Comparison of ENCODE assay signal across 12 cellular contexts in the genomic region with DNA sequence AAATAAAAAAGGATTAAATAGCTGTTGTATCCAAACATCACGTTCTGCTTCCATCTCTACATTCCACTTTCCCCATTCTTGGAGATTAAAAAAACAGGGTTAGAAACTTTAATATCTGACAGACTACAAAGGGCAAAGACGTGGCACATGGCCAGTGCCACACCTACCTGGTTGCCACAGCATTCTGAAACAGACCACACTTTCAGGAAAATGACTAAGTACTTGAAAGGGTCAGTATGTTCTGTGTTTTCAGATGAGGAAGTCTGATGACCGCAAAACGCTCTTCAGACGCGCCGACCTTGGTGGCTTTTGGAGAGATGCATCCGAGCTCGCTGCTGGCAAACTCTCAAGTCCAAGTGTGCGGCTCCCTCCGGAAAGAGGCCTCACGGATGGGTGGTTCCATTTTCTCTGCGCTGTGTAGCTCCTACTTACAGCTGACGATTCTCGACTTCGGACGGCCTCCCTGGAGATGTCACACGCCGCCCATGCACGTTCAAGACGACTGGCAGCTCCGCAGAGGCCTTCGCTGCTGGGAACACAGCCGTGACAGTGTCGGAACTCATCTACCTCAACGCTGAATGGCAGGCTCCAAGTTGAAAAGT. TPM values are rescaled to one million over a fixed set of nuclear protein-coding genes. Genes with fewer than 3 reads are reported as not detected.
DNase-seq lines count a peak whose midpoint lies in the region; ATAC-seq and TF ChIP-seq lines count a peak whose summit lies in the region.
"Had no signal": no experiment of that assay in that cellular context is flagged by ENCODE, and none has a peak within 500 bp of the region (broad histone marks: within the 10 kb centered on the region; RNA-seq: fewer than 3 reads in every experiment).

No MANE protein-coding gene starts in this region.

- no peaks in the 10 kb centered on the region for H3K9me3 Mint-ChIP-seq in activated CD4-positive, alpha-beta T cell treated with anti-CD3 and anti-CD28 coated beads for 36 hours (ENCODE audit: low read depth)
- H3K9me3 Mint-ChIP-seq: activated naive CD8-positive, alpha-beta T cell treated with anti-CD3 and anti-CD28 coated beads, Interleukin-2, amount 10 ng/mL, durations not matched to agents 7 days and 5 days had no signal

- H3K9me3 ChIP-seq in right atrium auricular region (no peaks in the 10 kb centered on the region), tibial nerve (no peaks in the 10 kb centered on the region), testis (no peaks in the 10 kb centered on the region)

- peaks cover 79% of the 10 kb centered on the region for H3K36me3 ChIP-seq in right atrium auricular region
- peaks cover 0 to 91% (median 25%) of the 10 kb centered on the region in 3 donors for H3K36me3 ChIP-seq in tibial nerve
- peaks cover 3% of the 10 kb centered on the region for H3K36me3 ChIP-seq in testis (ENCODE audit: low read depth, missing control alignments)

- intact Hi-C loops in activated CD4-positive, alpha-beta T cell treated with anti-CD3 and anti-CD28 coated beads for 36 hours (cut with DNase I, micrococcal nuclease): no loop called here
- intact Hi-C loops in testis (cut with DNase I; ENCODE audit: low total_unique reads): no loop called here

- H3K4me1 ChIP-seq in right atrium auricular region: no peaks in the 10 kb centered on the region
- H3K4me1 ChIP-seq in tibial nerve: peaks cover 0 to 4% (median 0%) of the 10 kb centered on the region in 4 donors
- H3K4me1 ChIP-seq in testis: no peaks in the 10 kb centered on the region

- no peaks in the 10 kb centered on the region for H3K27me3 Mint-ChIP-seq in activated CD4-positive, alpha-beta T cell treated with anti-CD3 and anti-CD28 coated beads for 36 hours
- H3K27me3 Mint-ChIP-seq: activated naive CD8-positive, alpha-beta T cell treated with anti-CD3 and anti-CD28 coated beads, Interleukin-2, amount 10 ng/mL, durations not matched to agents 7 days and 5 days had no signal

- WGBS in tibial nerve, 2 donors: 78 to 82% methylated on average over 26 of the region's 26 CpGs
- WGBS in testis, 2 donors: 88 to 92% methylated on average over 24 to 26 of the region's 26 CpGs

- H3K4me3 Mint-ChIP-seq in activated CD4-positive, alpha-beta T cell treated with anti-CD3 and anti-CD28 coated beads for 36 hours: no peak overlapping the region
- H3K4me3 Mint-ChIP-seq: activated naive CD8-positive, alpha-beta T cell treated with anti-CD3 and anti-CD28 coated beads, Interleukin-2, amount 10 ng/mL, durations not matched to agents 7 days and 5 days had no signal

- peaks cover 30% of the 10 kb centered on the region for H3K36me3 Mint-ChIP-seq in activated CD4-positive, alpha-beta T cell treated with anti-CD3 and anti-CD28 coated beads for 36 hours (ENCODE audit: low read depth)

- H3K27ac Mint-ChIP-seq in activated CD4-positive, alpha-beta T cell treated with anti-CD3 and anti-CD28 coated beads for 36 hours: no peak overlapping the region
- H3K27ac Mint-ChIP-seq: activated naive CD8-positive, alpha-beta T cell treated with anti-CD3 and anti-CD28 coated beads, Interleukin-2, amount 10 ng/mL, durations not matched to agents 7 days and 5 days had no signal

- TF ChIP-seq CTCF in right atrium auricular region (IDR thresholded peaks at IDR 0.05) (no peak), tibial nerve (IDR thresholded peaks at IDR 0.05) (no peak), testis (IDR thresholded peaks at IDR 0.05) (no peak)

- peaks cover 2% of the 10 kb centered on the region for H3K4me1 Mint-ChIP-seq in activated CD4-positive, alpha-beta T cell treated with anti-CD3 and anti-CD28 coated beads for 36 hours

- CTCF ChIA-PET in activated CD4-positive, alpha-beta T cell treated with anti-CD3 and anti-CD28 coated beads for 36 hours (lab: Charles Lee): interaction anchor here (1.2 kb wide), 1 partner anchor 9 kb away, joined by 4 read pairs; no protein-coding TSS in a partner anchor

- H3K4me3 ChIP-seq in right atrium auricular region (no peak overlapping the region), tibial nerve (no peak overlapping the region), testis (no peak overlapping the region)

- POLR2A ChIA-PET in activated CD4-positive, alpha-beta T cell treated with anti-CD3 and anti-CD28 coated beads for 36 hours (lab: Charles Lee): interaction anchor here (0.7 kb wide), 1 partner anchor 1289 kb away, joined by 4 read pairs; no protein-coding TSS in a partner anchor

- peak overlapping the region; percentile 27 to 54 for H3K27ac ChIP-seq in right atrium auricular region
- peak overlapping the region in 1 of 4 donors; percentile 69 for H3K27ac ChIP-seq in tibial nerve
- H3K27ac ChIP-seq in testis: no peak overlapping the region
- H3K27ac ChIP-seq: 22Rv1 had no signal

- ATAC-seq in activated CD4-positive, alpha-beta T cell treated with anti-CD3 and anti-CD28 coated beads for 36 hours: peak; percentile 27
- no peak for ATAC-seq in GM21737 (IDR thresholded peaks at IDR 0.05; ENCODE audit: unreplicated experiment)

- no peak for DNase-seq in activated CD4-positive, alpha-beta T cell treated with anti-CD3 and anti-CD28 coated beads for 36 hours
- no peak for DNase-seq in activated CD4-positive, alpha-beta T cell treated with anti-CD3 and anti-CD28 coated beads for 48 hours
- DNase-seq in T1000 (lab: John Stamatoyannopoulos, UW): peak; percentile 14
- peak; percentile 71 for DNase-seq in right atrium auricular region (ENCODE audit: low spot score)
- DNase-seq in tibial nerve (ENCODE audit: low spot score in 2 of 2): peak in 1 of 2 donors; percentile 44
- DNase-seq in testis: no peak
- no peak for DNase-seq in cerebellar nuclear complex (lab: John Stamatoyannopoulos, UW)
- DNase-seq: activated naive CD8-positive, alpha-beta T cell treated with anti-CD3 and anti-CD28 coated beads, Interleukin-2, amount 10 ng/mL, durations not matched to agents 7 days and 5 days; islet precursor cell; NCI-H1436 had no signal

- no peak for TF ChIP-seq POLR2A in tibial nerve (IDR thresholded peaks at IDR 0.05)
- no peak for TF ChIP-seq POLR2A in testis (IDR thresholded peaks at IDR 0.05)

- no peaks in the 10 kb centered on the region for H3K27me3 ChIP-seq in right atrium auricular region
- H3K27me3 ChIP-seq in tibial nerve: no peaks in the 10 kb centered on the region
- no peaks in the 10 kb centered on the region for H3K27me3 ChIP-seq in testis

- TF ChIP-seq EP300 in tibial nerve (IDR thresholded peaks at IDR 0.05): peak; percentile 71 to 84

RNA-seq across cellular contexts. Expression of gene MAP1LC3B, which starts 15.5 kb away (rescaled TPM):
- total RNA-seq in activated CD4-positive, alpha-beta T cell treated with anti-CD3 and anti-CD28 coated beads for 36 hours: 10 to 100 TPM; 49.7 to 62.1 TPM
- total RNA-seq in right atrium auricular region: 10 to 100 TPM; 57.5 to 83.0 TPM
- 10 to 100 TPM; 60.9 to 78.1 (median 68.2) TPM for total RNA-seq in tibial nerve
- total RNA-seq in testis: 10 to 100 TPM; 69.1 to 73.1 TPM
- polyA plus RNA-seq in testis (ENCODE audit: insufficient read depth, low read depth, low replicate concordance): 114 TPM

RNA-seq across cellular contexts. Expression of gene FBXO31, which starts 24.0 kb away (rescaled TPM):
- 10 to 100 TPM; 26.8 to 33.0 TPM for total RNA-seq in activated CD4-positive, alpha-beta T cell treated with anti-CD3 and anti-CD28 coated beads for 36 hours
- 10 to 100 TPM; 39.3 to 53.1 TPM for total RNA-seq in right atrium auricular region
- total RNA-seq in tibial nerve: 100 to 1,000 TPM in 3 of 4 donors, 10 to 100 TPM in 1; 89.4 to 241 (median 147) TPM
- total RNA-seq in testis: 100 to 1,000 TPM; 115 to 215 TPM
- 73.9 TPM for polyA plus RNA-seq in testis (ENCODE audit: insufficient read depth, low read depth, low replicate concordance)

Comparison
In these comparisons a context has a peak if more than half of its experiments do, and no peak if none do; other contexts are left out.
1. DNase-seq: peak in T1000 (single experiment) and right atrium auricular region (single experiment); none in activated CD4-positive, alpha-beta T cell treated with anti-CD3 and anti-CD28 coated beads for 36 hours (single experiment), activated CD4-positive, alpha-beta T cell treated with anti-CD3 and anti-CD28 coated beads for 48 hours (single experiment), testis (single experiment) and cerebellar nuclear complex (0 of 2).
2. H3K27ac ChIP-seq: peak in right atrium auricular region (2 of 2); none in testis (0 of 2).